ENCODE assay signal across 31 cellular contexts in genomic region chr4:10122236-10122932, GRCh38. TPM values are rescaled to one million over a fixed set of nuclear protein-coding genes. Genes with fewer than 3 reads are reported as not detected.
A peak's percentile ranks its signal among the peaks of the same experiment; 100 is the strongest.
DNase-seq lines count a peak whose midpoint lies in the region; ATAC-seq, FAIRE-seq and TF ChIP-seq lines count a peak whose summit lies in the region.
"Had no signal": no experiment of that assay in that cellular context is flagged by ENCODE, and none has a peak within 500 bp of the region (broad histone marks: within the 10 kb centered on the region; RNA-seq: fewer than 3 reads in every experiment).

No MANE protein-coding gene starts in this region.

- peaks cover 34% of the 10 kb centered on the region for H3K4me1 Mint-ChIP-seq in activated CD4-positive, alpha-beta memory T cell treated with anti-CD3 and anti-CD28 coated beads for 36 hours (ENCODE audit: low read depth)
- peaks cover 28% of the 10 kb centered on the region for H3K4me1 Mint-ChIP-seq in activated CD4-positive, alpha-beta memory T cell treated with anti-CD3 and anti-CD28 coated beads, Interleukin-2, amount 10 ng/mL, durations not matched to agents 7 days and 5 days

- intact Hi-C loops in activated CD4-positive, alpha-beta memory T cell treated with anti-CD3 and anti-CD28 coated beads for 36 hours (cut with micrococcal nuclease): no loop called here
- intact Hi-C loops in endothelial cell of umbilical vein (cut with micrococcal nuclease): loop anchor here (5.0 kb wide), 2 partner anchors 35 to 535 kb away; no protein-coding TSS in a partner anchor

- DNase-seq in activated CD4-positive, alpha-beta memory T cell treated with anti-CD3 and anti-CD28 coated beads for 36 hours: no peak
- no peak for DNase-seq in activated CD4-positive, alpha-beta memory T cell treated with anti-CD3 and anti-CD28 coated beads, Interleukin-2, amount 10 ng/mL, durations not matched to agents 7 days and 5 days
- no peak for DNase-seq in endothelial cell of umbilical vein (ENCODE audit: low read depth, low spot score)
- peak; percentile 65 to 85 for DNase-seq in trophoblast cell
- DNase-seq in HTR-8/SVneo (ENCODE audit: insufficient read length, low spot score): no peak
- DNase-seq in pons (ENCODE audit: low spot score): no peak
- DNase-seq: activated CD4-positive, CD25-positive, alpha-beta regulatory T cell; activated CD8-positive, alpha-beta memory T cell treated with anti-CD3 and anti-CD28 coated beads for 24 hours; activated T-cell treated with anti-CD3 and anti-CD28 coated beads for 4 hours; AML-193; COR-L47; effector memory CD4-positive, alpha-beta T cell; H9; Kasumi-1; NCI-H1436; NCI-H2081; NCI-H226; NCI-H526 treated with DMSO at 0.1 percent for 48 hours; right cardiac atrium; SHP77; stimulated activated CD4-positive, alpha-beta T cell treated with anti-CD3 and anti-CD28 coated beads, Interleukin-1b, Interleukin-23, amount 100 ng/mL, for 48 hours; stimulated activated naive CD8-positive, alpha-beta T cell treated with anti-CD3 and anti-CD28 coated beads, Interleukin-15, Interleukin-2, amounts not matched to agents 100 U/mL and 50 U/mL, for 24 hours; uterus had no signal

- H3K4ac ChIP-seq in trophoblast cell (ENCODE audit: low read depth, low read length): no peak overlapping the region

- no peak overlapping the region for H2BK5ac ChIP-seq in trophoblast cell (ENCODE audit: low read depth, low read length, poor library complexity)

- H2AK5ac ChIP-seq in trophoblast cell (ENCODE audit: low read length): no peak overlapping the region

- H2BK120ac ChIP-seq in trophoblast cell (ENCODE audit: insufficient read depth, low read length, poor library complexity): no peak overlapping the region

- no peak for FAIRE-seq in endothelial cell of umbilical vein (lab: Jason Lieb, UNC)
- no peak for FAIRE-seq in HTR-8/SVneo (lab: Jason Lieb, UNC)

- H3K79me1 ChIP-seq in trophoblast cell (ENCODE audit: low read length): peaks cover 3% of the 10 kb centered on the region

- H3K18ac ChIP-seq in trophoblast cell (ENCODE audit: low read length): no peak overlapping the region

- H3K9me3 ChIP-seq in KOPT-K1 (ENCODE audit: insufficient read depth, low read length, poor library complexity, severe bottlenecking) (no peaks in the 10 kb centered on the region), endothelial cell of umbilical vein (replicated peaks; ENCODE audit: control insufficient read depth, insufficient read depth, low read length) (no peaks in the 10 kb centered on the region), trophoblast cell (ENCODE audit: insufficient read depth, low read depth, low read length) (peaks cover 3% of the 10 kb centered on the region)
- H3K9me3 ChIP-seq: ascending aorta, uterus had no signal

- POLR2A ChIA-PET in activated CD4-positive, alpha-beta memory T cell treated with anti-CD3 and anti-CD28 coated beads for 36 hours (lab: Charles Lee): no interaction called here
- POLR2A ChIA-PET in activated CD4-positive, alpha-beta memory T cell treated with anti-CD3 and anti-CD28 coated beads, Interleukin-2, amount 10 ng/mL, durations not matched to agents 7 days and 5 days (lab: Charles Lee): interaction anchor here (21.9 kb wide), 1 partner anchor 25 kb away, joined by 503 read pairs; no protein-coding TSS in a partner anchor
- POLR2A ChIA-PET in endothelial cell of umbilical vein (lab: Charles Lee): interaction anchor here (2.3 kb wide), 1 partner anchor 29 kb away, joined by 7 read pairs; no protein-coding TSS in a partner anchor

- no peak overlapping the region for H2BK12ac ChIP-seq in trophoblast cell (ENCODE audit: low read length)

- H2AFZ ChIP-seq in endothelial cell of umbilical vein (ENCODE audit: low read depth, low read length): no peak overlapping the region
- no peak overlapping the region for H2AFZ ChIP-seq in trophoblast cell (ENCODE audit: insufficient read depth, low read length, poor library complexity)

- no peak for ATAC-seq in GM21723 (IDR thresholded peaks at IDR 0.05; ENCODE audit: unreplicated experiment)
- ATAC-seq: Panc1; stimulated activated naive CD8-positive, alpha-beta T cell treated with anti-CD3 and anti-CD28 coated beads, Interleukin-15, Interleukin-2, amounts not matched to agents 100 U/mL and 50 U/mL, for 24 hours had no signal

- H3K27ac ChIP-seq in KOPT-K1 (ENCODE audit: low read depth, low read length, poor library complexity, severe bottlenecking): peak overlapping the region; percentile 65
- H3K27ac ChIP-seq in endothelial cell of umbilical vein (ENCODE audit: insufficient read depth, low read depth, low read length): peak overlapping the region; percentile 66
- no peak overlapping the region for H3K27ac ChIP-seq in trophoblast cell (ENCODE audit: low read depth, low read length)
- H3K27ac ChIP-seq: ascending aorta, cardiac muscle cell, uterus had no signal

- no peak for TF ChIP-seq CTCF in endothelial cell of umbilical vein (IDR thresholded peaks at IDR 0.05; ENCODE audit: extremely low read depth in 1 of 2, insufficient read depth in 1 of 2, low read depth in 1 of 2, low read length in 2 of 2)

- peak overlapping the region; percentile 15 for H3K27ac Mint-ChIP-seq in activated CD4-positive, alpha-beta memory T cell treated with anti-CD3 and anti-CD28 coated beads for 36 hours
- H3K27ac Mint-ChIP-seq in activated CD4-positive, alpha-beta memory T cell treated with anti-CD3 and anti-CD28 coated beads, Interleukin-2, amount 10 ng/mL, durations not matched to agents 7 days and 5 days: no peak overlapping the region
- H3K27ac Mint-ChIP-seq: activated naive CD8-positive, alpha-beta T cell; memory B cell had no signal

- H3K79me2 ChIP-seq in endothelial cell of umbilical vein (ENCODE audit: control insufficient read depth, insufficient read depth, low read length) (no peaks in the 10 kb centered on the region), trophoblast cell (ENCODE audit: control insufficient read depth, insufficient read depth, low read length, poor library complexity) (no peaks in the 10 kb centered on the region)

- peaks cover 29% of the 10 kb centered on the region for H3K4me1 ChIP-seq in endothelial cell of umbilical vein (ENCODE audit: control insufficient read depth, extremely low read depth, insufficient read depth, low read length)
- H3K4me1 ChIP-seq in trophoblast cell (ENCODE audit: control insufficient read depth in 1 of 2, insufficient read depth in 2 of 2, low read length in 2 of 2): peaks cover 5 to 7% of the 10 kb centered on the region in 2 experiments
- H3K4me1 ChIP-seq: uterus had no signal

- H3K4me3 Mint-ChIP-seq in activated CD4-positive, alpha-beta memory T cell treated with anti-CD3 and anti-CD28 coated beads for 36 hours: no peak overlapping the region
- H3K4me3 Mint-ChIP-seq in activated CD4-positive, alpha-beta memory T cell treated with anti-CD3 and anti-CD28 coated beads, Interleukin-2, amount 10 ng/mL, durations not matched to agents 7 days and 5 days: no peak overlapping the region
- H3K4me3 Mint-ChIP-seq: activated naive CD8-positive, alpha-beta T cell; H9; memory B cell had no signal

- no peak overlapping the region for H4K91ac ChIP-seq in trophoblast cell (ENCODE audit: low read depth, low read length)

- H3K36me3 ChIP-seq in KOPT-K1 (ENCODE audit: insufficient read depth, low read length) (no peaks in the 10 kb centered on the region), endothelial cell of umbilical vein (ENCODE audit: control insufficient read depth in 2 of 2, extremely low read depth in 1 of 2, insufficient read depth in 2 of 2, low read length in 2 of 2) (no peaks in the 10 kb centered on the region), trophoblast cell (ENCODE audit: control insufficient read depth in 1 of 2, insufficient read depth in 2 of 2, low read length in 2 of 2) (no peaks in the 10 kb centered on the region)
- H3K36me3 ChIP-seq: ascending aorta, cardiac muscle cell, uterus had no signal

- no peak overlapping the region for H4K8ac ChIP-seq in trophoblast cell (ENCODE audit: low read depth, low read length)

- WGBS in trophoblast cell (ENCODE audit: extremely low coverage, insufficient coverage, insufficient read length): no CpG with 5 or more reads among the region's 12 CpGs

- no peak for TF ChIP-seq POLR2A in endothelial cell of umbilical vein (IDR thresholded peaks at IDR 0.05; ENCODE audit: low read depth, low read length)

- H3K9me3 Mint-ChIP-seq in activated CD4-positive, alpha-beta memory T cell treated with anti-CD3 and anti-CD28 coated beads for 36 hours: no peaks in the 10 kb centered on the region
- no peaks in the 10 kb centered on the region for H3K9me3 Mint-ChIP-seq in activated CD4-positive, alpha-beta memory T cell treated with anti-CD3 and anti-CD28 coated beads, Interleukin-2, amount 10 ng/mL, durations not matched to agents 7 days and 5 days
- H3K9me3 Mint-ChIP-seq: H9, memory B cell had no signal

- dilution Hi-C loops in endothelial cell of umbilical vein (cut with MboI; ENCODE audit: extremely low pct_ligation_motif_present, low sequenced_read_pairs): no loop called here

- no peak overlapping the region for H3K14ac ChIP-seq in trophoblast cell (ENCODE audit: low read length)

- CTCF ChIA-PET in activated CD4-positive, alpha-beta memory T cell treated with anti-CD3 and anti-CD28 coated beads for 36 hours (lab: Charles Lee): no interaction called here
- CTCF ChIA-PET in activated CD4-positive, alpha-beta memory T cell treated with anti-CD3 and anti-CD28 coated beads, Interleukin-2, amount 10 ng/mL, durations not matched to agents 7 days and 5 days (lab: Charles Lee): no interaction called here
- CTCF ChIA-PET in endothelial cell of umbilical vein (lab: Charles Lee): interaction anchor here (1.6 to 1.7 kb wide), 2 partner anchors 22 to 51 kb away, joined by 3 to 6 read pairs; no protein-coding TSS in a partner anchor

- H3K4me2 ChIP-seq in endothelial cell of umbilical vein (ENCODE audit: insufficient read depth, low read length) (no peak overlapping the region), trophoblast cell (ENCODE audit: low read length) (no peak overlapping the region)

- no peaks in the 10 kb centered on the region for H3K27me3 ChIP-seq in endothelial cell of umbilical vein (ENCODE audit: control insufficient read depth in 2 of 2, insufficient read depth in 2 of 2, low read length in 2 of 2)
- no peaks in the 10 kb centered on the region for H3K27me3 ChIP-seq in trophoblast cell (ENCODE audit: insufficient read depth, low read length)
- H3K27me3 ChIP-seq: ascending aorta, cardiac muscle cell, uterus had no signal

- H3K36me3 Mint-ChIP-seq in activated CD4-positive, alpha-beta memory T cell treated with anti-CD3 and anti-CD28 coated beads for 36 hours: no peaks in the 10 kb centered on the region
- peaks cover 1% of the 10 kb centered on the region for H3K36me3 Mint-ChIP-seq in activated CD4-positive, alpha-beta memory T cell treated with anti-CD3 and anti-CD28 coated beads, Interleukin-2, amount 10 ng/mL, durations not matched to agents 7 days and 5 days (ENCODE audit: low read depth)
- H3K36me3 Mint-ChIP-seq: activated naive CD8-positive, alpha-beta T cell had no signal

- no peak overlapping the region for H4K12ac ChIP-seq in trophoblast cell (ENCODE audit: low read depth, low read length)

- H3K9me1 ChIP-seq in endothelial cell of umbilical vein (replicated peaks; ENCODE audit: control insufficient read depth, extremely low read depth, insufficient read depth, low read length): no peaks in the 10 kb centered on the region

- H3K4me3 ChIP-seq in endothelial cell of umbilical vein (replicated peaks in 1 of 3; ENCODE audit: insufficient read depth in 1 of 3, low read depth in 1 of 3, low read length in 3 of 3) (no peak overlapping the region), trophoblast cell (ENCODE audit: low read depth, low read length) (no peak overlapping the region)
- H3K4me3 ChIP-seq: ascending aorta, cardiac muscle cell, coronary artery, uterus had no signal

- H4K20me1 ChIP-seq in endothelial cell of umbilical vein (replicated peaks; ENCODE audit: control insufficient read depth, extremely low read depth, insufficient read depth, low read length): no peaks in the 10 kb centered on the region

- H3K23ac ChIP-seq in trophoblast cell (ENCODE audit: low read length): no peak overlapping the region

- H3K9ac ChIP-seq in endothelial cell of umbilical vein (replicated peaks; ENCODE audit: extremely low read depth, insufficient read depth, low read length) (no peak overlapping the region), trophoblast cell (ENCODE audit: low read length) (no peak overlapping the region)

- BruUV-seq in endothelial cell of umbilical vein (replicated peaks; lab: Mats Ljungman, UMichigan): no TSS peak

- no peaks in the 10 kb centered on the region for H3K27me3 Mint-ChIP-seq in activated CD4-positive, alpha-beta memory T cell treated with anti-CD3 and anti-CD28 coated beads for 36 hours
- H3K27me3 Mint-ChIP-seq in activated CD4-positive, alpha-beta memory T cell treated with anti-CD3 and anti-CD28 coated beads, Interleukin-2, amount 10 ng/mL, durations not matched to agents 7 days and 5 days: no peaks in the 10 kb centered on the region
- H3K27me3 Mint-ChIP-seq: activated naive CD8-positive, alpha-beta T cell had no signal

RNA-seq across cellular contexts. Expression of gene WDR1, which starts 5.8 kb away (rescaled TPM):
- 100 to 1,000 TPM; 351 to 353 TPM for total RNA-seq in activated CD4-positive, alpha-beta memory T cell treated with anti-CD3 and anti-CD28 coated beads for 36 hours
- total RNA-seq in activated CD4-positive, alpha-beta memory T cell treated with anti-CD3 and anti-CD28 coated beads, Interleukin-2, amount 10 ng/mL, durations not matched to agents 7 days and 5 days: 100 to 1,000 TPM; 463 to 465 TPM
- total RNA-seq in endothelial cell of umbilical vein: 547 and 590 TPM in 2 replicates
- polyA plus RNA-seq in endothelial cell of umbilical vein: 660 and 666 TPM in 2 replicates
- 591 and 614 TPM in 2 replicates for polyA plus RNA-seq in endothelial cell of umbilical vein (2011; cell fraction: cytosol; rRNA removed)
- polyA plus RNA-seq in endothelial cell of umbilical vein (2011; cell fraction: nucleus; rRNA removed): 508 and 517 TPM in 2 replicates
- 427 and 456 TPM in 2 replicates for polyA plus RNA-seq in endothelial cell of umbilical vein (2012)
- 633 and 649 TPM in 2 replicates for polyA minus RNA-seq in endothelial cell of umbilical vein
- 55.7 TPM for polyA minus RNA-seq in endothelial cell of umbilical vein (2011; cell fraction: cytosol; rRNA and poly(A)+ RNA removed)
- polyA minus RNA-seq in endothelial cell of umbilical vein (2011; cell fraction: nucleus; rRNA and poly(A)+ RNA removed): 186 and 244 TPM in 2 replicates
- 349 and 360 TPM in 2 replicates for polyA plus RNA-seq in trophoblast cell (2013)

Comparison
In these comparisons a context has a peak if more than half of its experiments do, and no peak if none do; other contexts are left out.
1. DNase-seq: peak in trophoblast cell (2 of 2); none in activated CD4-positive, alpha-beta memory T cell treated with anti-CD3 and anti-CD28 coated beads for 36 hours (single experiment), activated CD4-positive, alpha-beta memory T cell treated with anti-CD3 and anti-CD28 coated beads, Interleukin-2, amount 10 ng/mL, durations not matched to agents 7 days and 5 days (single experiment), endothelial cell of umbilical vein (single experiment), HTR-8/SVneo (single experiment) and pons (single experiment).